Comparison of ENCODE assay signal across 13 cellular contexts in genomic region chr3:159669024-159669476, GRCh38.
A peak's percentile ranks its signal among the peaks of the same experiment; 100 is the strongest.
DNase-seq lines count a peak whose midpoint lies in the region; ATAC-seq and TF ChIP-seq lines count a peak whose summit lies in the region.
"Had no signal": no experiment of that assay in that cellular context is flagged by ENCODE, and none has a peak within 500 bp of the region (broad histone marks: within the 10 kb centered on the region; RNA-seq: fewer than 3 reads in every experiment).

No MANE protein-coding gene starts in this region.

- H3K4me1 ChIP-seq in heart right ventricle (peaks cover 0 to 29% (median 6%) of the 10 kb centered on the region in 9 donors), liver (ENCODE audit: control insufficient read depth in 4 of 4, insufficient read depth in 4 of 4, low read length in 3 of 4) (peaks cover 0 to 5% (median 2%) of the 10 kb centered on the region in 4 donors)

- 40 to 45% methylated on average over 8 of the region's 8 CpGs for WGBS in heart right ventricle, 2 donors
- WGBS in liver = 37% methylated on average over 8 of the region's 8 CpGs

- no peaks in the 10 kb centered on the region for H3K36me3 ChIP-seq in heart right ventricle
- H3K36me3 ChIP-seq in liver (ENCODE audit: control insufficient read depth in 4 of 4, insufficient read depth in 3 of 4, low read depth in 1 of 4, low read length in 3 of 4) = no peaks in the 10 kb centered on the region

- H3K27me3 ChIP-seq in heart right ventricle (no peaks in the 10 kb centered on the region), liver (ENCODE audit: control insufficient read depth in 4 of 4, insufficient read depth in 4 of 4, low read length in 3 of 4) (no peaks in the 10 kb centered on the region)

- no peak overlapping the region for H3K27ac Mint-ChIP-seq in stimulated activated naive CD8-positive, alpha-beta T cell treated with anti-CD3 and anti-CD28 coated beads, Interleukin-15, amount 100 ng/mL, for 72 hours

- no peaks in the 10 kb centered on the region for H3K4me1 Mint-ChIP-seq in stimulated activated naive CD8-positive, alpha-beta T cell treated with anti-CD3 and anti-CD28 coated beads, Interleukin-15, amount 100 ng/mL, for 72 hours

- peak; percentile 15 to 34 for TF ChIP-seq RAD21 in liver (IDR thresholded peaks at IDR 0.05)

- no peaks in the 10 kb centered on the region for H3K27me3 Mint-ChIP-seq in stimulated activated naive CD8-positive, alpha-beta T cell treated with anti-CD3 and anti-CD28 coated beads, Interleukin-15, amount 100 ng/mL, for 72 hours

- H3K9me3 Mint-ChIP-seq in stimulated activated naive CD8-positive, alpha-beta T cell treated with anti-CD3 and anti-CD28 coated beads, Interleukin-15, amount 100 ng/mL, for 72 hours = no peaks in the 10 kb centered on the region

- TF ChIP-seq CTCF in heart right ventricle (IDR thresholded peaks at IDR 0.05) (no peak), choroid plexus epithelial cell (conservative IDR thresholded peaks at IDR 0.05; ENCODE audit: low read depth, low read length) (no peak), liver (IDR thresholded peaks at IDR 0.05; ENCODE audit: low read depth, low read length, missing input control) (no peak)

- no peak overlapping the region for H3K4me3 Mint-ChIP-seq in stimulated activated naive CD8-positive, alpha-beta T cell treated with anti-CD3 and anti-CD28 coated beads, Interleukin-15, amount 100 ng/mL, for 72 hours

- DNase-seq in heart right ventricle (no peak), Right ventricle myocardium superior (no peak), choroid plexus epithelial cell (ENCODE audit: low read depth) (peak; percentile 56), NCI-H1436 (lab: John Stamatoyannopoulos, UW) (no peak)
- DNase-seq in stimulated activated naive CD8-positive, alpha-beta T cell treated with anti-CD3 and anti-CD28 coated beads, Interleukin-15, amount 100 ng/mL, for 72 hours = no peak
- DNase-seq: activated CD4-positive, alpha-beta T cell treated with anti-CD3 and anti-CD28 coated beads, Interleukin-2, amount 50 U/mL, for 1 hour; activated naive CD4-positive, alpha-beta T cell treated with Interleukin-2 at 50 U/mL for 16 hours; effector CD8-positive, alpha-beta T cell; NCI-H1092; NCI-H82 had no signal

- no peak overlapping the region for H3K9ac ChIP-seq in liver (ENCODE audit: low read depth in 1 of 2, low read length in 2 of 2)

- intact Hi-C loops in heart right ventricle (cut with DNase I) (no loop called here), Right ventricle myocardium superior (cut with DNase I) (no loop called here)

- H3K27ac ChIP-seq in heart right ventricle (peak overlapping the region in 9 of 10 donors; percentile 6 to 73 (median 49)), liver (ENCODE audit: low read depth in 1 of 2, low read length in 2 of 2) (no peak overlapping the region)

- H3K4me3 ChIP-seq in heart right ventricle (no peak overlapping the region), choroid plexus epithelial cell (ENCODE audit: low read depth, low read length) (no peak overlapping the region), liver (ENCODE audit: low read depth in 1 of 3, low read length in 3 of 3) (no peak overlapping the region)

- H3K9me3 ChIP-seq in heart right ventricle = no peaks in the 10 kb centered on the region
- H3K9me3 ChIP-seq in liver (ENCODE audit: control insufficient read depth in 4 of 4, low read length in 3 of 4) = no peaks in the 10 kb centered on the region

- ATAC-seq in heart right ventricle (peak in 3 of 8 donors; percentile 50 to 73 (median 58)), Right ventricle myocardium superior (ENCODE audit: poor library complexity) (no peak), HG02610 (IDR thresholded peaks at IDR 0.05; ENCODE audit: unreplicated experiment) (no peak), HG02885 (IDR thresholded peaks at IDR 0.05; ENCODE audit: poor library complexity, unreplicated experiment) (no peak)
- ATAC-seq in stimulated activated naive CD8-positive, alpha-beta T cell treated with anti-CD3 and anti-CD28 coated beads, Interleukin-15, amount 100 ng/mL, for 72 hours = no peak

TF ChIP-seq in liver, 16 proteins besides CTCF, POLR2A, EP300 and RAD21:
- TF ChIP-seq ATF3 (IDR thresholded peaks at IDR 0.05) (no peak), YY1 (IDR thresholded peaks at IDR 0.05) (peak; percentile 50), EGR1 (IDR thresholded peaks at IDR 0.05; ENCODE audit: low read depth in 2 of 2) (no peak), HNF4G (IDR thresholded peaks at IDR 0.05) (no peak), GABPA (IDR thresholded peaks at IDR 0.05 in 1 of 2, conservative IDR thresholded peaks at IDR 0.05 in 1 of 2) (peak in 1 of 2 donors; percentile 31), HNF4A (conservative IDR thresholded peaks at IDR 0.05) (peak; percentile 61 to 69), MAX (IDR thresholded peaks at IDR 0.05) (peak; percentile 28), RXRA (IDR thresholded peaks at IDR 0.05) (peak; percentile 62 to 70), SP1 (IDR thresholded peaks at IDR 0.05) (peak; percentile 49)

Comparison
In these comparisons a context has a peak if more than half of its experiments do, and no peak if none do; other contexts are left out.
1. H3K27ac ChIP-seq: peak in heart right ventricle (9 of 10); none in liver (0 of 2).